ENCODE assay signal across 25 cellular contexts in the genomic region with DNA sequence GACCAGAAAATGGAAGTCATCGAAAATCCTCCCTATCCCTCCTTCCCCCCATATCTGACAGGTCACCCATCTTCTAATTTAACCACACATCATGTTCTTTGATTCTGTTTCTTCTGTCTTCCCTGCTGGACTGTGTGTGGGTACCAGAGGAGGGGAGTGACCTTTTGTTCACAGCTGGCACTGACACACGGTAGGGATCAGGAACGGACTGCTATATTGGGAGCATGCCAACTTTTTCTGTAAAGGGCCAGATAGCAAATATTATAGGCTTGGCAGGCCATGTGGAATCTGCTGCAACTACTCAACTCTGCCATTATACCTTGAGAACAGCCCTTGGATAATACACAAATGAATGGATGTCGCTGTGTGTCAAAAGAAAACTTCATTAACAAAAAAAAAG. TPM values are rescaled to one million over a fixed set of nuclear protein-coding genes. Genes with fewer than 3 reads are reported as not detected.
DNase-seq lines count a peak whose midpoint lies in the region; ATAC-seq lines count a peak whose summit lies in the region.
"Had no signal": no experiment of that assay in that cellular context is flagged by ENCODE, and none has a peak within 500 bp of the region (broad histone marks: within the 10 kb centered on the region; RNA-seq: fewer than 3 reads in every experiment).

No MANE protein-coding gene starts in this region.

- no peaks in the 10 kb centered on the region for H3K27me3 ChIP-seq in naive thymus-derived CD4-positive, alpha-beta T cell (ENCODE audit: control insufficient read depth in 2 of 2, insufficient read depth in 2 of 2, low read length in 2 of 2)
- H3K27me3 ChIP-seq: gastroesophageal sphincter, thyroid gland had no signal

- ATAC-seq in activated CD8-positive, alpha-beta T cell treated with anti-CD3 and anti-CD28 coated beads, Interleukin-2, amount 10 ng/mL, durations not matched to agents 7 days and 5 days, result no peak
- ATAC-seq in naive thymus-derived CD4-positive, alpha-beta T cell, result no peak
- ATAC-seq: gastroesophageal sphincter; natural killer cell treated with Interleukin-12 subunit alpha and Interleukin-12 subunit beta and Interleukin-15 and Interleukin-18, amount 100 ng/mL, for 72 hours; right cardiac atrium; stimulated activated naive CD8-positive, alpha-beta T cell treated with anti-CD3 and anti-CD28 coated beads, Interleukin-15, amount 100 ng/mL, for 72 hours; WTC11 had no signal

- H3K4me3 Mint-ChIP-seq in activated naive CD4-positive, alpha-beta T cell treated with anti-CD3 and anti-CD28 coated beads, Interleukin-2, amount 50 U/mL, for 24 hours, result no peak overlapping the region
- no peak overlapping the region for H3K4me3 Mint-ChIP-seq in activated CD8-positive, alpha-beta T cell treated with anti-CD3 and anti-CD28 coated beads, Interleukin-2, amount 10 ng/mL, durations not matched to agents 7 days and 5 days
- no peak overlapping the region for H3K4me3 Mint-ChIP-seq in naive thymus-derived CD4-positive, alpha-beta T cell
- no peak overlapping the region for H3K4me3 Mint-ChIP-seq in activated CD4-positive, alpha-beta T cell treated with anti-CD3 and anti-CD28 coated beads, Interleukin-2, amount 10 ng/mL, durations not matched to agents 7 days and 5 days
- H3K4me3 Mint-ChIP-seq: H9; natural killer cell treated with Interleukin-12 subunit alpha and Interleukin-12 subunit beta and Interleukin-15 and Interleukin-18, amount 100 ng/mL, for 72 hours; stimulated activated naive CD8-positive, alpha-beta T cell treated with anti-CD3 and anti-CD28 coated beads, Interleukin-15, amount 100 ng/mL, for 72 hours; WTC11 had no signal

- POLR2A ChIA-PET in activated CD8-positive, alpha-beta T cell treated with anti-CD3 and anti-CD28 coated beads, Interleukin-2, amount 10 ng/mL, durations not matched to agents 7 days and 5 days (lab: Charles Lee), result no interaction called here
- POLR2A ChIA-PET in naive thymus-derived CD4-positive, alpha-beta T cell (lab: Charles Lee), result no interaction called here
- POLR2A ChIA-PET in activated CD4-positive, alpha-beta T cell treated with anti-CD3 and anti-CD28 coated beads, Interleukin-2, amount 10 ng/mL, durations not matched to agents 7 days and 5 days (lab: Charles Lee), result no interaction called here

- no peak overlapping the region for H3K4me3 ChIP-seq in naive thymus-derived CD4-positive, alpha-beta T cell (ENCODE audit: low read length)
- H3K4me3 ChIP-seq: coronary artery, gastroesophageal sphincter, thyroid gland had no signal

- H3K9me3 ChIP-seq in naive thymus-derived CD4-positive, alpha-beta T cell (ENCODE audit: control insufficient read depth in 2 of 3, low read length in 3 of 3), result no peaks in the 10 kb centered on the region
- H3K9me3 ChIP-seq: gastroesophageal sphincter, thyroid gland had no signal

- H3K27ac Mint-ChIP-seq in activated naive CD4-positive, alpha-beta T cell treated with anti-CD3 and anti-CD28 coated beads, Interleukin-2, amount 50 U/mL, for 24 hours, result peak overlapping the region; percentile 81
- peak overlapping the region; percentile 23 for H3K27ac Mint-ChIP-seq in activated CD8-positive, alpha-beta T cell treated with anti-CD3 and anti-CD28 coated beads, Interleukin-2, amount 10 ng/mL, durations not matched to agents 7 days and 5 days
- peak overlapping the region in 5 of 9 donors; percentile 1 to 58 (median 21) for H3K27ac Mint-ChIP-seq in naive thymus-derived CD4-positive, alpha-beta T cell
- no peak overlapping the region for H3K27ac Mint-ChIP-seq in activated CD4-positive, alpha-beta T cell treated with anti-CD3 and anti-CD28 coated beads, Interleukin-2, amount 10 ng/mL, durations not matched to agents 7 days and 5 days
- H3K27ac Mint-ChIP-seq: natural killer cell treated with Interleukin-12 subunit alpha and Interleukin-12 subunit beta and Interleukin-15 and Interleukin-18, amount 100 ng/mL, for 72 hours; WTC11 had no signal

- no peaks in the 10 kb centered on the region for H3K9me3 Mint-ChIP-seq in activated naive CD4-positive, alpha-beta T cell treated with anti-CD3 and anti-CD28 coated beads, Interleukin-2, amount 50 U/mL, for 24 hours
- no peaks in the 10 kb centered on the region for H3K9me3 Mint-ChIP-seq in activated CD8-positive, alpha-beta T cell treated with anti-CD3 and anti-CD28 coated beads, Interleukin-2, amount 10 ng/mL, durations not matched to agents 7 days and 5 days (ENCODE audit: insufficient read depth)
- H3K9me3 Mint-ChIP-seq in naive thymus-derived CD4-positive, alpha-beta T cell, result no peaks in the 10 kb centered on the region
- H3K9me3 Mint-ChIP-seq in activated CD4-positive, alpha-beta T cell treated with anti-CD3 and anti-CD28 coated beads, Interleukin-2, amount 10 ng/mL, durations not matched to agents 7 days and 5 days, result no peaks in the 10 kb centered on the region
- H3K9me3 Mint-ChIP-seq: H9; natural killer cell treated with Interleukin-12 subunit alpha and Interleukin-12 subunit beta and Interleukin-15 and Interleukin-18, amount 100 ng/mL, for 72 hours; stimulated activated naive CD8-positive, alpha-beta T cell treated with anti-CD3 and anti-CD28 coated beads, Interleukin-15, amount 100 ng/mL, for 72 hours; WTC11 had no signal

- H3K27ac ChIP-seq in naive thymus-derived CD4-positive, alpha-beta T cell (ENCODE audit: low read depth, low read length), result no peak overlapping the region
- H3K27ac ChIP-seq: coronary artery, gastroesophageal sphincter, parathyroid adenoma, RWPE1, thyroid gland had no signal

- H3K27me3 Mint-ChIP-seq in activated naive CD4-positive, alpha-beta T cell treated with anti-CD3 and anti-CD28 coated beads, Interleukin-2, amount 50 U/mL, for 24 hours, result no peaks in the 10 kb centered on the region
- H3K27me3 Mint-ChIP-seq in activated CD8-positive, alpha-beta T cell treated with anti-CD3 and anti-CD28 coated beads, Interleukin-2, amount 10 ng/mL, durations not matched to agents 7 days and 5 days (ENCODE audit: low read depth), result no peaks in the 10 kb centered on the region
- H3K27me3 Mint-ChIP-seq in naive thymus-derived CD4-positive, alpha-beta T cell, result no peaks in the 10 kb centered on the region
- H3K27me3 Mint-ChIP-seq in activated CD4-positive, alpha-beta T cell treated with anti-CD3 and anti-CD28 coated beads, Interleukin-2, amount 10 ng/mL, durations not matched to agents 7 days and 5 days, result no peaks in the 10 kb centered on the region
- H3K27me3 Mint-ChIP-seq: natural killer cell treated with Interleukin-12 subunit alpha and Interleukin-12 subunit beta and Interleukin-15 and Interleukin-18, amount 100 ng/mL, for 72 hours; stimulated activated naive CD8-positive, alpha-beta T cell treated with anti-CD3 and anti-CD28 coated beads, Interleukin-15, amount 100 ng/mL, for 72 hours had no signal

- H3K36me3 ChIP-seq in naive thymus-derived CD4-positive, alpha-beta T cell (ENCODE audit: control insufficient read depth in 2 of 3, insufficient read depth in 3 of 3, low read length in 3 of 3), result peaks cover 21 to 51% (median 27%) of the 10 kb centered on the region in 3 experiments

- DNase-seq in activated naive CD4-positive, alpha-beta T cell treated with anti-CD3 and anti-CD28 coated beads, Interleukin-2, amount 50 U/mL, for 16 hours, result no peak
- DNase-seq in NCI-H1092 treated with DMSO at 0.1 percent for 48 hours (lab: John Stamatoyannopoulos, UW), result peak; percentile 61
- DNase-seq in activated CD8-positive, alpha-beta T cell treated with anti-CD3 and anti-CD28 coated beads, Interleukin-2, amount 10 ng/mL, durations not matched to agents 7 days and 5 days, result peak; percentile 12
- DNase-seq in naive thymus-derived CD4-positive, alpha-beta T cell, result no peak
- no peak for DNase-seq in activated CD4-positive, alpha-beta T cell treated with anti-CD3 and anti-CD28 coated beads, Interleukin-2, amount 10 ng/mL, durations not matched to agents 7 days and 5 days
- DNase-seq in AML-193 (lab: John Stamatoyannopoulos, UW), result no peak
- no peak for DNase-seq in NOMO-1 (lab: John Stamatoyannopoulos, UW; ENCODE audit: unreplicated experiment in 2 of 2)
- DNase-seq: activated effector memory CD4-positive, alpha-beta T cell treated with anti-CD3 and anti-CD28 coated beads, Interleukin-2, amount 50 U/mL, for 16 hours; C1 segment of cervical spinal cord; H9; hypothalamus; NCI-H1417; NCI-H2171 treated with DMSO at 0.1 percent for 48 hours; NCI-H526 treated with DMSO at 0.1 percent for 48 hours; right cardiac atrium; stimulated activated naive CD8-positive, alpha-beta T cell treated with anti-CD3 and anti-CD28 coated beads, Interleukin-15, amount 100 ng/mL, for 72 hours; T1000; thyroid gland had no signal

- intact Hi-C loops in naive thymus-derived CD4-positive, alpha-beta T cell (cut with micrococcal nuclease), result no loop called here

- H3K36me3 Mint-ChIP-seq in activated naive CD4-positive, alpha-beta T cell treated with anti-CD3 and anti-CD28 coated beads, Interleukin-2, amount 50 U/mL, for 24 hours, result peaks cover 18% of the 10 kb centered on the region
- peaks cover 68% of the 10 kb centered on the region for H3K36me3 Mint-ChIP-seq in activated CD8-positive, alpha-beta T cell treated with anti-CD3 and anti-CD28 coated beads, Interleukin-2, amount 10 ng/mL, durations not matched to agents 7 days and 5 days (ENCODE audit: low read depth)
- peaks cover 20 to 55% (median 35%) of the 10 kb centered on the region in 5 donors for H3K36me3 Mint-ChIP-seq in naive thymus-derived CD4-positive, alpha-beta T cell
- peaks cover 70% of the 10 kb centered on the region for H3K36me3 Mint-ChIP-seq in activated CD4-positive, alpha-beta T cell treated with anti-CD3 and anti-CD28 coated beads, Interleukin-2, amount 10 ng/mL, durations not matched to agents 7 days and 5 days (ENCODE audit: low read depth)

- no peaks in the 10 kb centered on the region for H3K4me1 ChIP-seq in naive thymus-derived CD4-positive, alpha-beta T cell (ENCODE audit: control insufficient read depth in 2 of 2, insufficient read depth in 2 of 2, low read length in 2 of 2)
- H3K4me1 ChIP-seq: gastroesophageal sphincter, parathyroid adenoma, thyroid gland had no signal

- CTCF ChIA-PET in activated CD8-positive, alpha-beta T cell treated with anti-CD3 and anti-CD28 coated beads, Interleukin-2, amount 10 ng/mL, durations not matched to agents 7 days and 5 days (lab: Charles Lee), result interaction anchor here (1.7 kb wide), 1 partner anchor 31 kb away, joined by 3 read pairs; no protein-coding TSS in a partner anchor
- CTCF ChIA-PET in naive thymus-derived CD4-positive, alpha-beta T cell (lab: Charles Lee), result no interaction called here
- CTCF ChIA-PET in activated CD4-positive, alpha-beta T cell treated with anti-CD3 and anti-CD28 coated beads, Interleukin-2, amount 10 ng/mL, durations not matched to agents 7 days and 5 days (lab: Charles Lee), result interaction anchor here (0.6 to 1.5 kb wide), 4 partner anchors 14 to 268 kb away, joined by 3 to 4 read pairs (median 3); a partner anchor contains a TSS

- H3K4me1 Mint-ChIP-seq in activated naive CD4-positive, alpha-beta T cell treated with anti-CD3 and anti-CD28 coated beads, Interleukin-2, amount 50 U/mL, for 24 hours, result peaks cover 16% of the 10 kb centered on the region
- H3K4me1 Mint-ChIP-seq in activated CD8-positive, alpha-beta T cell treated with anti-CD3 and anti-CD28 coated beads, Interleukin-2, amount 10 ng/mL, durations not matched to agents 7 days and 5 days (ENCODE audit: low read depth), result peaks cover 6% of the 10 kb centered on the region
- H3K4me1 Mint-ChIP-seq in naive thymus-derived CD4-positive, alpha-beta T cell, result peaks cover 0 to 23% (median 9%) of the 10 kb centered on the region in 7 donors
- H3K4me1 Mint-ChIP-seq in activated CD4-positive, alpha-beta T cell treated with anti-CD3 and anti-CD28 coated beads, Interleukin-2, amount 10 ng/mL, durations not matched to agents 7 days and 5 days, result peaks cover 14% of the 10 kb centered on the region
- H3K4me1 Mint-ChIP-seq: H9, WTC11 had no signal

RNA-seq across cellular contexts. Expression of a gene that starts 7.5 kb away (rescaled TPM):
- total RNA-seq in activated CD8-positive, alpha-beta T cell treated with anti-CD3 and anti-CD28 coated beads, Interleukin-2, amount 10 ng/mL, durations not matched to agents 7 days and 5 days, result 10 to 100 TPM; 72.2 to 81.7 TPM
- total RNA-seq in naive thymus-derived CD4-positive, alpha-beta T cell, result 100 to 1,000 TPM in 3 of 5 experiments, 10 to 100 TPM in 2; 88.0 to 124 (median 100) TPM
- 10 to 100 TPM; 53.2 to 67.3 TPM for polyA plus RNA-seq in naive thymus-derived CD4-positive, alpha-beta T cell
- 10 to 100 TPM; 52.5 to 71.5 TPM for total RNA-seq in activated CD4-positive, alpha-beta T cell treated with anti-CD3 and anti-CD28 coated beads, Interleukin-2, amount 10 ng/mL, durations not matched to agents 7 days and 5 days

RNA-seq across cellular contexts. Expression of a gene that starts 24.9 kb away (rescaled TPM):
- total RNA-seq in activated CD8-positive, alpha-beta T cell treated with anti-CD3 and anti-CD28 coated beads, Interleukin-2, amount 10 ng/mL, durations not matched to agents 7 days and 5 days, result 100 to 1,000 TPM; 115 to 117 TPM
- 100 to 1,000 TPM; 105 to 171 (median 137) TPM for total RNA-seq in naive thymus-derived CD4-positive, alpha-beta T cell
- polyA plus RNA-seq in naive thymus-derived CD4-positive, alpha-beta T cell, result 10 to 100 TPM; 65.0 to 66.7 TPM
- total RNA-seq in activated CD4-positive, alpha-beta T cell treated with anti-CD3 and anti-CD28 coated beads, Interleukin-2, amount 10 ng/mL, durations not matched to agents 7 days and 5 days, result 100 to 1,000 TPM; 112 to 116 TPM

Comparison
In these comparisons a context has a peak if more than half of its experiments do, and no peak if none do; other contexts are left out.
1. DNase-seq: peak in NCI-H1092 treated with DMSO at 0.1 percent for 48 hours (single experiment) and activated CD8-positive, alpha-beta T cell treated with anti-CD3 and anti-CD28 coated beads, Interleukin-2, amount 10 ng/mL, durations not matched to agents 7 days and 5 days (single experiment); none in activated naive CD4-positive, alpha-beta T cell treated with anti-CD3 and anti-CD28 coated beads, Interleukin-2, amount 50 U/mL, for 16 hours (single experiment), naive thymus-derived CD4-positive, alpha-beta T cell (0 of 9), activated CD4-positive, alpha-beta T cell treated with anti-CD3 and anti-CD28 coated beads, Interleukin-2, amount 10 ng/mL, durations not matched to agents 7 days and 5 days (single experiment), AML-193 (0 of 2) and NOMO-1 (0 of 2).